Comparison of ENCODE assay signal across 20 cellular contexts in the genomic region with DNA sequence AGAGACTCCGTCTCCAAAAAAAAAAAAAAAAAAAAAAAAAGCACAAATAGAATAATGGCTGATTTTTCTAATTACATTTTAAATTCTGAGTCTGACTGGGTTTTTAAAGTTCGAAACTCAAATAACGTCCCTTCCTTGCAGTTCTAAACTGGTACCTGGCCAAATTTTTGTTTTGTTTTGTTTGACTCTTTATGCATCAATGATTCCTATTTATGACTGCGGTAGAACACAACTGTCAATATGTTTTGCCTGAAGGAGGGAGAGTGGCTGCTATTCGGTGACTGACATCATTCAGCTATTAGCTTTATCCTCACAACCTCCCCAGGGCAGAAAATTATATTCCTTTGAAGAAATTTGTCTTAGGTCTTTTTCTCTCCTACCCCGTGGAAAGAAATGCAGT.
DNase-seq lines count a peak whose midpoint lies in the region; ATAC-seq and TF ChIP-seq lines count a peak whose summit lies in the region.
"Had no signal": no experiment of that assay in that cellular context is flagged by ENCODE, and none has a peak within 500 bp of the region (broad histone marks: within the 10 kb centered on the region; RNA-seq: fewer than 3 reads in every experiment).

No MANE protein-coding gene starts in this region.

- peak overlapping the region; percentile 45 for H3K4me3 Mint-ChIP-seq in neural crest cell
- H3K4me3 Mint-ChIP-seq: B cell; natural killer cell treated with Interleukin-12 subunit alpha and Interleukin-12 subunit beta and Interleukin-15 and Interleukin-18, amount 100 ng/mL, for 72 hours; stimulated activated naive CD8-positive, alpha-beta T cell treated with anti-CD3 and anti-CD28 coated beads, Interleukin-15, amount 100 ng/mL, for 72 hours had no signal

- peaks cover 6% of the 10 kb centered on the region for H3K36me3 Mint-ChIP-seq in neural crest cell (ENCODE audit: low read depth)
- H3K36me3 Mint-ChIP-seq: natural killer cell treated with Interleukin-12 subunit alpha and Interleukin-12 subunit beta and Interleukin-15 and Interleukin-18, amount 100 ng/mL, for 72 hours had no signal

- no peak for TF ChIP-seq CTCF in neural crest cell (conservative IDR thresholded peaks at IDR 0.05)

- H3K4me1 Mint-ChIP-seq in neural crest cell = peaks cover 58% of the 10 kb centered on the region
- H3K4me1 Mint-ChIP-seq: B cell; stimulated activated naive CD8-positive, alpha-beta T cell treated with anti-CD3 and anti-CD28 coated beads, Interleukin-15, amount 100 ng/mL, for 72 hours had no signal

- no peak overlapping the region for H3K27ac Mint-ChIP-seq in neural crest cell (ENCODE audit: unreplicated experiment)
- H3K27ac Mint-ChIP-seq: B cell; natural killer cell treated with Interleukin-12 subunit alpha and Interleukin-12 subunit beta and Interleukin-15 and Interleukin-18, amount 100 ng/mL, for 72 hours; stimulated activated naive CD8-positive, alpha-beta T cell treated with anti-CD3 and anti-CD28 coated beads, Interleukin-15, amount 100 ng/mL, for 72 hours had no signal

- DNase-seq in EH (ENCODE audit: low read depth) (peak; percentile 2), NCI-H1417 (lab: John Stamatoyannopoulos, UW) (peak in 2 of 3 experiments; percentile 40 to 85), NCI-H345 (lab: John Stamatoyannopoulos, UW) (peak; percentile 58), neural crest cell (ENCODE audit: low read depth, low spot score) (no peak), COLO829 (ENCODE audit: low spot score) (no peak), epidermal melanocyte (ENCODE audit: insufficient read length, low spot score) (no peak)
- DNase-seq: activated CD4-positive, alpha-beta T cell treated with anti-CD3 and anti-CD28 coated beads, Interleukin-2, amount 50 U/mL, for 4 hours; activated T-cell treated with anti-CD3 and anti-CD28 coated beads for 4 hours; amniotic stem cell; KG1; mesendoderm; MV-4-11; posterior cingulate gyrus; stimulated activated CD4-positive, alpha-beta T cell treated with anti-CD3 and anti-CD28 coated beads, Interleukin-2, amount 100 ng/mL, for 24 hours; stimulated activated naive CD8-positive, alpha-beta T cell treated with anti-CD3 and anti-CD28 coated beads, Interleukin-15, amount 100 ng/mL, for 72 hours; T-helper 2 cell; trophoblast cell had no signal

- no peaks in the 10 kb centered on the region for H3K9me3 Mint-ChIP-seq in neural crest cell
- H3K9me3 Mint-ChIP-seq: natural killer cell treated with Interleukin-12 subunit alpha and Interleukin-12 subunit beta and Interleukin-15 and Interleukin-18, amount 100 ng/mL, for 72 hours; stimulated activated naive CD8-positive, alpha-beta T cell treated with anti-CD3 and anti-CD28 coated beads, Interleukin-15, amount 100 ng/mL, for 72 hours had no signal

- ATAC-seq in GM21390 (IDR thresholded peaks at IDR 0.05; ENCODE audit: unreplicated experiment) = no peak
- ATAC-seq: natural killer cell treated with Interleukin-12 subunit alpha and Interleukin-12 subunit beta and Interleukin-15 and Interleukin-18, amount 100 ng/mL, for 72 hours; stimulated activated naive CD8-positive, alpha-beta T cell treated with anti-CD3 and anti-CD28 coated beads, Interleukin-15, amount 100 ng/mL, for 72 hours had no signal

- H3K27me3 Mint-ChIP-seq in neural crest cell (ENCODE audit: low read depth) = no peaks in the 10 kb centered on the region
- H3K27me3 Mint-ChIP-seq: B cell; natural killer cell treated with Interleukin-12 subunit alpha and Interleukin-12 subunit beta and Interleukin-15 and Interleukin-18, amount 100 ng/mL, for 72 hours; stimulated activated naive CD8-positive, alpha-beta T cell treated with anti-CD3 and anti-CD28 coated beads, Interleukin-15, amount 100 ng/mL, for 72 hours had no signal

Comparison
In these comparisons a context has a peak if more than half of its experiments do, and no peak if none do; other contexts are left out.
1. DNase-seq: peak in EH (single experiment), NCI-H1417 (2 of 3) and NCI-H345 (single experiment); none in neural crest cell (single experiment), COLO829 (single experiment) and epidermal melanocyte (single experiment).